Comparison of ENCODE assay signal across 9 cellular contexts in genomic region chr10:69337312-69338132, GRCh38. TPM values are rescaled to one million over a fixed set of nuclear protein-coding genes. Genes with fewer than 3 reads are reported as not detected.
DNase-seq lines count a peak whose midpoint lies in the region; ATAC-seq, FAIRE-seq and TF ChIP-seq lines count a peak whose summit lies in the region.
"Had no signal": no experiment of that assay in that cellular context is flagged by ENCODE, and none has a peak within 500 bp of the region (broad histone marks: within the 10 kb centered on the region; RNA-seq: fewer than 3 reads in every experiment).

No MANE protein-coding gene starts in this region.

- in situ Hi-C loops in HepG2 (cut with HindIII; ENCODE audit: extremely low pct_ligation_motif_present, low pct_unique_long_range_greater_than_20kb) = no loop called here

- H4K20me1 ChIP-seq in HepG2 (ENCODE audit: insufficient read depth, low read length) = no peaks in the 10 kb centered on the region

- no peak for FAIRE-seq in HepG2 (lab: Jason Lieb, UNC)
- FAIRE-seq: endometrium had no signal

- TF ChIP-seq EP300 in HepG2 (IDR thresholded peaks at IDR 0.05; ENCODE audit: low read depth in 2 of 2, low read length in 2 of 2) (no peak), HepG2 (CRISPR knock-in tag; IDR thresholded peaks at IDR 0.05; ENCODE audit: borderline replicate concordance) (no peak), upper lobe of left lung (IDR thresholded peaks at IDR 0.05) (no peak)

- no peak for TF ChIP-seq POLR2A in HepG2 (IDR thresholded peaks at IDR 0.05; ENCODE audit: insufficient read depth in 1 of 2, low read depth in 2 of 2, low read length in 2 of 2)
- TF ChIP-seq POLR2A in upper lobe of left lung (IDR thresholded peaks at IDR 0.05) = no peak
- no peak for TF ChIP-seq POLR2A in GM18505 (IDR thresholded peaks at IDR 0.05; ENCODE audit: borderline replicate concordance, extremely low read depth, insufficient read depth, insufficient read length)

- POLR2A ChIA-PET in HepG2 (lab: Yijun Ruan, JAX) = no interaction called here

- H3K4me3 ChIP-seq in cardiac fibroblast (replicated peaks in 1 of 2; ENCODE audit: low read depth in 2 of 2, low read length in 2 of 2) = peak overlapping the region in 1 of 2 donors; percentile 27
- no peak overlapping the region for H3K4me3 ChIP-seq in HepG2 (replicated peaks in 1 of 3; ENCODE audit: insufficient read depth in 1 of 3, low read depth in 2 of 3, low read length in 3 of 3)
- no peak overlapping the region for H3K4me3 ChIP-seq in upper lobe of left lung

- ATAC-seq in HepG2 (no peak), upper lobe of left lung (ENCODE audit: low FRiP score in 2 of 2) (peak; percentile 69 to 70), GM18505 (IDR thresholded peaks at IDR 0.05; ENCODE audit: unreplicated experiment) (no peak), HG02840 (IDR thresholded peaks at IDR 0.05; ENCODE audit: low FRiP score, unreplicated experiment) (no peak)

- TF ChIP-seq CTCF in cardiac fibroblast (IDR thresholded peaks at IDR 0.05; ENCODE audit: low read depth, low read length) (no peak), HepG2 (CRISPR knock-in tag; IDR thresholded peaks at IDR 0.05) (no peak), upper lobe of left lung (IDR thresholded peaks at IDR 0.05) (no peak)

- H3K27me3 ChIP-seq in HepG2 (ENCODE audit: control insufficient read depth in 1 of 2, insufficient read depth in 2 of 2, low read length in 2 of 2) (peaks cover 1 to 27% of the 10 kb centered on the region in 2 experiments; a peak in 3 of 5 replicates), upper lobe of left lung (no peaks in the 10 kb centered on the region)

- CTCF ChIA-PET in HepG2 (lab: Yijun Ruan, JAX; ENCODE audit: low intra/inter-chr PET ratio, low total read pairs) = no interaction called here

- intact Hi-C loops in HepG2 (cut with micrococcal nuclease; ENCODE audit: unreplicated experiment) = no loop called here

- H3K9ac ChIP-seq in HepG2 (ENCODE audit: insufficient read depth, low read depth, low read length) = no peak overlapping the region

- H3K9me3 ChIP-seq in HepG2 (ENCODE audit: low read length) (no peaks in the 10 kb centered on the region), upper lobe of left lung (no peaks in the 10 kb centered on the region)

- peak; percentile 67 for DNase-seq in COR-L47 (lab: John Stamatoyannopoulos, UW)
- DNase-seq in NCI-H1694 (lab: John Stamatoyannopoulos, UW) = peak; percentile 86
- DNase-seq in cardiac fibroblast (ENCODE audit: low read depth in 2 of 2) = peak; percentile 91 to 97
- DNase-seq in HepG2 (ENCODE audit: low spot score) = no peak
- DNase-seq in upper lobe of left lung = peak in 1 of 2 donors; percentile 57
- DNase-seq in iPS-NIHi11 (ENCODE audit: low spot score) = no peak

- H2AFZ ChIP-seq in HepG2 (ENCODE audit: low read length) = no peak overlapping the region

- no peak overlapping the region for H3K4me2 ChIP-seq in HepG2 (ENCODE audit: low read depth, low read length)

- H3K36me3 ChIP-seq in HepG2 (replicated peaks in 1 of 2; ENCODE audit: control insufficient read depth in 1 of 2, insufficient read depth in 2 of 2, low read length in 2 of 2) (no peaks in the 10 kb centered on the region), upper lobe of left lung (no peaks in the 10 kb centered on the region)

- H3K79me2 ChIP-seq in HepG2 (ENCODE audit: insufficient read depth, low read length) = no peaks in the 10 kb centered on the region

- 12% methylated on average over 13 of the region's 16 CpGs for WGBS in HepG2 (ENCODE audit: low lambda C conversion rate)
- WGBS in upper lobe of left lung, 2 donors = 38 to 50% methylated on average over 11 to 16 of the region's 16 CpGs

- H3K27ac ChIP-seq in HepG2 (ENCODE audit: extremely low read length, insufficient read depth, low read length) = no peak overlapping the region
- peak overlapping the region; percentile 47 to 80 (median 74) for H3K27ac ChIP-seq in upper lobe of left lung

- TF ChIP-seq RAD21 in HepG2 (CRISPR knock-in tag; IDR thresholded peaks at IDR 0.05) = no peak

- H3K4me1 ChIP-seq in HepG2 (ENCODE audit: insufficient read depth, low read length) (0 out of 2 replicates have a peak, but pooled peaks cover 6% of the 10 kb centered on the region), upper lobe of left lung (peaks cover 70 to 86% (median 76%) of the 10 kb centered on the region in 4 donors)

- BruUV-seq in HepG2 (replicated peaks; lab: Mats Ljungman, UMichigan) = no TSS peak

TF ChIP-seq in HepG2, 621 proteins besides CTCF, POLR2A, EP300 and RAD21:
- no peak for TF ChIP-seq ZSCAN5A (CRISPR knock-in tag; IDR thresholded peaks at IDR 0.05; ENCODE audit: borderline replicate concordance)
- peak; percentile 65 for TF ChIP-seq ZNF652 (CRISPR knock-in tag; IDR thresholded peaks at IDR 0.05; ENCODE audit: borderline replicate concordance, low read depth)

RNA-seq across cellular contexts. Expression of gene HK1, which starts 59.2 kb away (rescaled TPM):
- 0.21 and 0.29 TPM in 2 replicates for total RNA-seq in HepG2 (2016; rRNA removed; fragmentation: Illumina TruSeq; extraction: Trizol)
- total RNA-seq in HepG2 (2016; cell fraction: cytosol; rRNA removed; fragmentation: Illumina TruSeq; extraction: Trizol; ENCODE audit: low read depth) = not detected in 2 replicates
- 0.13 and 0.32 TPM in 2 replicates for total RNA-seq in HepG2 (2016; cell fraction: insoluble cytoplasmic fraction; rRNA removed; fragmentation: Illumina TruSeq; extraction: Trizol)
- total RNA-seq in HepG2 (2016; cell fraction: membrane; rRNA removed; fragmentation: Illumina TruSeq; extraction: Trizol) = 0.09 and 0.14 TPM in 2 replicates
- total RNA-seq in HepG2 (2016; cell fraction: nucleus; rRNA removed; fragmentation: Illumina TruSeq; extraction: Trizol) = 0.19 and 0.25 TPM in 2 replicates
- polyA plus RNA-seq in HepG2 (2011; rRNA removed) = 1.3 and 1.5 TPM in 2 replicates
- polyA plus RNA-seq in HepG2 (2011; cell fraction: cytosol; rRNA removed) = 1.3 and 1.5 TPM in 2 replicates
- polyA plus RNA-seq in HepG2 (2011; cell fraction: nucleus; rRNA removed) = 1.1 TPM in 2 replicates
- 1.6 and 4.1 TPM in 2 replicates for polyA plus RNA-seq in HepG2 (2012)
- polyA plus RNA-seq in HepG2 (2016; cell fraction: cytosol; fragmentation: Illumina TruSeq; extraction: Trizol; ENCODE audit: low read depth) = 0.05 and 0.09 TPM in 2 replicates
- polyA plus RNA-seq in HepG2 (2016; cell fraction: insoluble cytoplasmic fraction; fragmentation: Illumina TruSeq; extraction: Trizol; ENCODE audit: low read depth) = 0.26 and 0.28 TPM in 2 replicates
- 0.09 TPM in 1 of 2 replicates, not detected in the other for polyA plus RNA-seq in HepG2 (2016; cell fraction: membrane; fragmentation: Illumina TruSeq; extraction: Trizol; ENCODE audit: low read depth)
- 0.16 and 0.31 TPM in 2 replicates for polyA plus RNA-seq in HepG2 (2016; cell fraction: nucleus; fragmentation: Illumina TruSeq; extraction: Trizol; ENCODE audit: insufficient read depth, low read depth)
- polyA minus RNA-seq in HepG2 (2011; rRNA and poly(A)+ RNA removed; ENCODE audit: low replicate concordance) = 3.6 and 8.9 TPM in 2 replicates
- 1.5 and 2.0 TPM in 2 replicates for polyA minus RNA-seq in HepG2 (2011; cell fraction: cytosol; rRNA and poly(A)+ RNA removed)
- 0.75 and 1.3 TPM in 2 replicates for polyA minus RNA-seq in HepG2 (2011; cell fraction: nucleus; rRNA and poly(A)+ RNA removed)
- 10 to 100 TPM; 60.8 to 98.5 (median 88.9) TPM for total RNA-seq in upper lobe of left lung

Comparison
In these comparisons a context has a peak if more than half of its experiments do, and no peak if none do; other contexts are left out.
1. DNase-seq: peak in COR-L47 (single experiment), NCI-H1694 (single experiment) and cardiac fibroblast (2 of 2); none in HepG2 (single experiment) and iPS-NIHi11 (single experiment).
2. ATAC-seq: peak in upper lobe of left lung (2 of 2); none in HepG2 (single experiment), GM18505 (single experiment) and HG02840 (single experiment).
3. RNA of gene HK1, which starts 59.2 kb away (total RNA-seq): 60.8 to 98.5 TPM in upper lobe of left lung; 0.09 to 0.32 TPM in HepG2; every median in the first group is over 10 times any median in the second.